ENCODE assay signal across 1 cellular context in the genomic region with DNA sequence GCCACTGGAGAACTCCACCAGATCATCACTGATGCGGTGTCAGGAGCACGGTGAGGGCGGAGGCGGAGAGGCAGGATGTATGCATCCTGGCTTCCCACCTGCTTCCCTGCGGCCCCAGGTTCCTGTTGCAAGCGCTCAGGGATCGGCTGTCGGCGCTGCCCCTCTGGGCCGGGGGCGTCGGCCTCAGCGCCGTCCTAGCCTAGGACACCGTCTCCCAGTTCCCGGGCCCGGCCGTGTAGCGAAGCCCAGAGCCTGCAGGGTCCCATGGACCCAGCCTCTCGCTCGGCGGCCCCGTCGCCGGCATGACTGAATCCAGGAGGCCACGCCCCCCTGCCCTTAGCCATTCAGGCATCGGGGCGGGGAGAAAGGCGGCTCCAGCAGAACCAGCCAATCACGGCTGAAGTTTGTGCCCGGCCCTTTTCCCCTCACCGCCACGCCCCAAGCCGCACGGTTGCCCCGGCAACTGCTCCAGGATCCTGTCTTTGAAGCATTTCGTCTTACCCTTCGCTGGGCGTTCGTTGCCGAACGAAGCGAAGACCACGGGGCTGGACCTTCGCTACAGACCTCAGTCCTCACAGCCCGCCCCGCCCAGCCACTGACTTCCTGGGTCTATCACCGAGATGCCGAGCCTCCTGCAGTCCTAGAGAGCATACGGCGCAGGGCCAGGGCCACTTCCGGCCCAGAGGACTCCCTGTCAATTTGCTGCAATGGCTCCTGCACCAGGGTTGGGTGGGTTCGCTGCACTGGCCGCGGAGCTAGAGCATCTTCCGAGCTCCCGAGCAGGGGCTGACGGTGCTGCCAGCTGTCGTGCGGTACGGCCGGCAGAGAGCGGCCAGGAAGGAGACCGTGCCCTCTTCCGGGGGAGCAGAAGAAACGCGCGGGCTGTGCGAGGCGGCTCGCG.
TF ChIP-seq lines count a peak whose summit lies in the region.

No MANE protein-coding gene starts in this region.

TF ChIP-seq in GM12878, 131 proteins besides CTCF, POLR2A, EP300 and RAD21 (continued from another document and continues in another):
- TF ChIP-seq, protein P1, sequence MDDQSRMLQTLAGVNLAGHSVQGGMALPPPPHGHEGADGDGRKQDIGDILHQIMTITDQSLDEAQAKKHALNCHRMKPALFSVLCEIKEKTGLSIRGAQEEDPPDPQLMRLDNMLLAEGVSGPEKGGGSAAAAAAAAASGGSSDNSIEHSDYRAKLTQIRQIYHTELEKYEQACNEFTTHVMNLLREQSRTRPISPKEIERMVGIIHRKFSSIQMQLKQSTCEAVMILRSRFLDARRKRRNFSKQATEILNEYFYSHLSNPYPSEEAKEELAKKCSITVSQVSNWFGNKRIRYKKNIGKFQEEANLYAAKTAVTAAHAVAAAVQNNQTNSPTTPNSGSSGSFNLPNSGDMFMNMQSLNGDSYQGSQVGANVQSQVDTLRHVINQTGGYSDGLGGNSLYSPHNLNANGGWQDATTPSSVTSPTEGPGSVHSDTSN (IDR thresholded peaks at IDR 0.05; ENCODE audit: insufficient replicate concordance, low read depth, low read length): peak; percentile 16
- TF ChIP-seq GATAD2B (conservative IDR thresholded peaks at IDR 0.05; ENCODE audit: low read depth) (peak; percentile 35), CREB1 (IDR thresholded peaks at IDR 0.05; ENCODE audit: low read depth) (peak; percentile 41; the same call in 1 of the 2 replicates), PML (IDR thresholded peaks at IDR 0.05; ENCODE audit: low read length) (no peak; the same call in 1 of the 2 replicates), STAT3 (IDR thresholded peaks at IDR 0.05; ENCODE audit: low read depth, low read length) (no peak), MXI1 (IDR thresholded peaks at IDR 0.05; ENCODE audit: low read depth, low read length) (peak; percentile 86), POLR2AphosphoS2 (IDR thresholded peaks at IDR 0.05; ENCODE audit: low read depth, low read length) (peak; percentile 69), TCF3 (IDR thresholded peaks at IDR 0.05; ENCODE audit: borderline replicate concordance, insufficient read depth, low read depth, low read length) (0 out of 2 replicates have a peak, but pooled peaks have one; percentile 56), SMARCA5 (IDR thresholded peaks at IDR 0.05) (peak; percentile 85; the same call in 1 of the 2 replicates), NRF1 (conservative IDR thresholded peaks at IDR 0.05; ENCODE audit: low read depth, low read length) (no peak), IKZF1 (conservative IDR thresholded peaks at IDR 0.05) (peak; percentile 54), TCF7 (IDR thresholded peaks at IDR 0.05; ENCODE audit: borderline replicate concordance) (no peak), FOXM1 (IDR thresholded peaks at IDR 0.05; ENCODE audit: low read depth, low read length) (no peak), BHLHE40 (IDR thresholded peaks at IDR 0.05; ENCODE audit: borderline replicate concordance in 1 of 2, low read depth in 2 of 2, low read length in 1 of 2) (peak in 1 of 2 experiments; percentile 47; a peak in 2 of 4 replicates), RAD51 (IDR thresholded peaks at IDR 0.05) (no peak), TARDBP (IDR thresholded peaks at IDR 0.05; ENCODE audit: borderline replicate concordance) (0 out of 2 replicates have a peak, but pooled peaks have one; percentile 63), ZSCAN29 (IDR thresholded peaks at IDR 0.05) (no peak), SIX5 (IDR thresholded peaks at IDR 0.05; ENCODE audit: low read depth, low read length, severe bottlenecking) (no peak), ESRRA (IDR thresholded peaks at IDR 0.05; ENCODE audit: low read length) (no peak), ZNF384 (IDR thresholded peaks at IDR 0.05; ENCODE audit: borderline replicate concordance, low read depth, low read length) (no peak; the same call in 1 of the 2 replicates), SMC3 (IDR thresholded peaks at IDR 0.05; ENCODE audit: borderline replicate concordance, low read length) (no peak), BACH1 (IDR thresholded peaks at IDR 0.05; ENCODE audit: borderline replicate concordance) (0 out of 2 replicates have a peak, but pooled peaks have one; percentile 47), ZNF207 (IDR thresholded peaks at IDR 0.05; ENCODE audit: borderline replicate concordance) (peak; percentile 34), TAF1 (IDR thresholded peaks at IDR 0.05; ENCODE audit: borderline replicate concordance, low read depth, low read length) (peak; percentile 76), ZBED1 (IDR thresholded peaks at IDR 0.05; ENCODE audit: borderline replicate concordance) (no peak)
- TF ChIP-seq, protein P2, sequence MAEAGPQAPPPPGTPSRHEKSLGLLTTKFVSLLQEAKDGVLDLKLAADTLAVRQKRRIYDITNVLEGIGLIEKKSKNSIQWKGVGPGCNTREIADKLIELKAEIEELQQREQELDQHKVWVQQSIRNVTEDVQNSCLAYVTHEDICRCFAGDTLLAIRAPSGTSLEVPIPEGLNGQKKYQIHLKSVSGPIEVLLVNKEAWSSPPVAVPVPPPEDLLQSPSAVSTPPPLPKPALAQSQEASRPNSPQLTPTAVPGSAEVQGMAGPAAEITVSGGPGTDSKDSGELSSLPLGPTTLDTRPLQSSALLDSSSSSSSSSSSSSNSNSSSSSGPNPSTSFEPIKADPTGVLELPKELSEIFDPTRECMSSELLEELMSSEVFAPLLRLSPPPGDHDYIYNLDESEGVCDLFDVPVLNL (IDR thresholded peaks at IDR 0.05; ENCODE audit: low read depth, low read length): 0 out of 2 replicates have a peak, but pooled peaks have one; percentile 7
- TF ChIP-seq, protein P3, sequence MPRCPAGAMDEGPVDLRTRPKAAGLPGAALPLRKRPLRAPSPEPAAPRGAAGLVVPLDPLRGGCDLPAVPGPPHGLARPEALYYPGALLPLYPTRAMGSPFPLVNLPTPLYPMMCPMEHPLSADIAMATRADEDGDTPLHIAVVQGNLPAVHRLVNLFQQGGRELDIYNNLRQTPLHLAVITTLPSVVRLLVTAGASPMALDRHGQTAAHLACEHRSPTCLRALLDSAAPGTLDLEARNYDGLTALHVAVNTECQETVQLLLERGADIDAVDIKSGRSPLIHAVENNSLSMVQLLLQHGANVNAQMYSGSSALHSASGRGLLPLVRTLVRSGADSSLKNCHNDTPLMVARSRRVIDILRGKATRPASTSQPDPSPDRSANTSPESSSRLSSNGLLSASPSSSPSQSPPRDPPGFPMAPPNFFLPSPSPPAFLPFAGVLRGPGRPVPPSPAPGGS (IDR thresholded peaks at IDR 0.05; ENCODE audit: borderline replicate concordance, insufficient read depth, low read depth, low read length, poor library complexity, severe bottlenecking): no peak
- TF ChIP-seq, protein P4, sequence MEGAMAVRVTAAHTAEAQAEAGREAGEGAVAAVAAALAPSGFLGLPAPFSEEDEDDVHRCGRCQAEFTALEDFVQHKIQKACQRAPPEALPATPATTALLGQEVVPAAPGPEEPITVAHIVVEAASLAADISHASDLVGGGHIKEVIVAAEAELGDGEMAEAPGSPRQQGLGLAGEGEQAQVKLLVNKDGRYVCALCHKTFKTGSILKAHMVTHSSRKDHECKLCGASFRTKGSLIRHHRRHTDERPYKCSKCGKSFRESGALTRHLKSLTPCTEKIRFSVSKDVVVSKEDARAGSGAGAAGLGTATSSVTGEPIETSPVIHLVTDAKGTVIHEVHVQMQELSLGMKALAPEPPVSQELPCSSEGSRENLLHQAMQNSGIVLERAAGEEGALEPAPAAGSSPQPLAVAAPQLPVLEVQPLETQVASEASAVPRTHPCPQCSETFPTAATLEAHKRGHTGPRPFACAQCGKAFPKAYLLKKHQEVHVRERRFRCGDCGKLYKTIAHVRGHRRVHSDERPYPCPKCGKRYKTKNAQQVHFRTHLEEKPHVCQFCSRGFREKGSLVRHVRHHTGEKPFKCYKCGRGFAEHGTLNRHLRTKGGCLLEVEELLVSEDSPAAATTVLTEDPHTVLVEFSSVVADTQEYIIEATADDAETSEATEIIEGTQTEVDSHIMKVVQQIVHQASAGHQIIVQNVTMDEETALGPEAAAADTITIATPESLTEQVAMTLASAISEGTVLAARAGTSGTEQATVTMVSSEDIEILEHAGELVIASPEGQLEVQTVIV (IDR thresholded peaks at IDR 0.05; ENCODE audit: borderline replicate concordance, partially characterized antibody): peak; percentile 54
- TF ChIP-seq, protein P5, sequence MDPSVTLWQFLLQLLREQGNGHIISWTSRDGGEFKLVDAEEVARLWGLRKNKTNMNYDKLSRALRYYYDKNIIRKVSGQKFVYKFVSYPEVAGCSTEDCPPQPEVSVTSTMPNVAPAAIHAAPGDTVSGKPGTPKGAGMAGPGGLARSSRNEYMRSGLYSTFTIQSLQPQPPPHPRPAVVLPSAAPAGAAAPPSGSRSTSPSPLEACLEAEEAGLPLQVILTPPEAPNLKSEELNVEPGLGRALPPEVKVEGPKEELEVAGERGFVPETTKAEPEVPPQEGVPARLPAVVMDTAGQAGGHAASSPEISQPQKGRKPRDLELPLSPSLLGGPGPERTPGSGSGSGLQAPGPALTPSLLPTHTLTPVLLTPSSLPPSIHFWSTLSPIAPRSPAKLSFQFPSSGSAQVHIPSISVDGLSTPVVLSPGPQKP (IDR thresholded peaks at IDR 0.05; ENCODE audit: low read depth, low read length): peak; percentile 85
- TF ChIP-seq, protein P6, sequence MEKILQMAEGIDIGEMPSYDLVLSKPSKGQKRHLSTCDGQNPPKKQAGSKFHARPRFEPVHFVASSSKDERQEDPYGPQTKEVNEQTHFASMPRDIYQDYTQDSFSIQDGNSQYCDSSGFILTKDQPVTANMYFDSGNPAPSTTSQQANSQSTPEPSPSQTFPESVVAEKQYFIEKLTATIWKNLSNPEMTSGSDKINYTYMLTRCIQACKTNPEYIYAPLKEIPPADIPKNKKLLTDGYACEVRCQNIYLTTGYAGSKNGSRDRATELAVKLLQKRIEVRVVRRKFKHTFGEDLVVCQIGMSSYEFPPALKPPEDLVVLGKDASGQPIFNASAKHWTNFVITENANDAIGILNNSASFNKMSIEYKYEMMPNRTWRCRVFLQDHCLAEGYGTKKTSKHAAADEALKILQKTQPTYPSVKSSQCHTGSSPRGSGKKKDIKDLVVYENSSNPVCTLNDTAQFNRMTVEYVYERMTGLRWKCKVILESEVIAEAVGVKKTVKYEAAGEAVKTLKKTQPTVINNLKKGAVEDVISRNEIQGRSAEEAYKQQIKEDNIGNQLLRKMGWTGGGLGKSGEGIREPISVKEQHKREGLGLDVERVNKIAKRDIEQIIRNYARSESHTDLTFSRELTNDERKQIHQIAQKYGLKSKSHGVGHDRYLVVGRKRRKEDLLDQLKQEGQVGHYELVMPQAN (conservative IDR thresholded peaks at IDR 0.05): peak; percentile 92
- TF ChIP-seq, protein P7, sequence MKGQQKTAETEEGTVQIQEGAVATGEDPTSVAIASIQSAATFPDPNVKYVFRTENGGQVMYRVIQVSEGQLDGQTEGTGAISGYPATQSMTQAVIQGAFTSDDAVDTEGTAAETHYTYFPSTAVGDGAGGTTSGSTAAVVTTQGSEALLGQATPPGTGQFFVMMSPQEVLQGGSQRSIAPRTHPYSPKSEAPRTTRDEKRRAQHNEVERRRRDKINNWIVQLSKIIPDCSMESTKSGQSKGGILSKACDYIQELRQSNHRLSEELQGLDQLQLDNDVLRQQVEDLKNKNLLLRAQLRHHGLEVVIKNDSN (IDR thresholded peaks at IDR 0.05; ENCODE audit: borderline replicate concordance, extremely low read length, insufficient read depth, low read depth, low read length): no peak
- TF ChIP-seq, protein P8, sequence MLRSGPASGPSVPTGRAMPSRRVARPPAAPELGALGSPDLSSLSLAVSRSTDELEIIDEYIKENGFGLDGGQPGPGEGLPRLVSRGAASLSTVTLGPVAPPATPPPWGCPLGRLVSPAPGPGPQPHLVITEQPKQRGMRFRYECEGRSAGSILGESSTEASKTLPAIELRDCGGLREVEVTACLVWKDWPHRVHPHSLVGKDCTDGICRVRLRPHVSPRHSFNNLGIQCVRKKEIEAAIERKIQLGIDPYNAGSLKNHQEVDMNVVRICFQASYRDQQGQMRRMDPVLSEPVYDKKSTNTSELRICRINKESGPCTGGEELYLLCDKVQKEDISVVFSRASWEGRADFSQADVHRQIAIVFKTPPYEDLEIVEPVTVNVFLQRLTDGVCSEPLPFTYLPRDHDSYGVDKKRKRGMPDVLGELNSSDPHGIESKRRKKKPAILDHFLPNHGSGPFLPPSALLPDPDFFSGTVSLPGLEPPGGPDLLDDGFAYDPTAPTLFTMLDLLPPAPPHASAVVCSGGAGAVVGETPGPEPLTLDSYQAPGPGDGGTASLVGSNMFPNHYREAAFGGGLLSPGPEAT (IDR thresholded peaks at IDR 0.05; ENCODE audit: low read depth): peak; percentile 81
- TF ChIP-seq, protein P9, sequence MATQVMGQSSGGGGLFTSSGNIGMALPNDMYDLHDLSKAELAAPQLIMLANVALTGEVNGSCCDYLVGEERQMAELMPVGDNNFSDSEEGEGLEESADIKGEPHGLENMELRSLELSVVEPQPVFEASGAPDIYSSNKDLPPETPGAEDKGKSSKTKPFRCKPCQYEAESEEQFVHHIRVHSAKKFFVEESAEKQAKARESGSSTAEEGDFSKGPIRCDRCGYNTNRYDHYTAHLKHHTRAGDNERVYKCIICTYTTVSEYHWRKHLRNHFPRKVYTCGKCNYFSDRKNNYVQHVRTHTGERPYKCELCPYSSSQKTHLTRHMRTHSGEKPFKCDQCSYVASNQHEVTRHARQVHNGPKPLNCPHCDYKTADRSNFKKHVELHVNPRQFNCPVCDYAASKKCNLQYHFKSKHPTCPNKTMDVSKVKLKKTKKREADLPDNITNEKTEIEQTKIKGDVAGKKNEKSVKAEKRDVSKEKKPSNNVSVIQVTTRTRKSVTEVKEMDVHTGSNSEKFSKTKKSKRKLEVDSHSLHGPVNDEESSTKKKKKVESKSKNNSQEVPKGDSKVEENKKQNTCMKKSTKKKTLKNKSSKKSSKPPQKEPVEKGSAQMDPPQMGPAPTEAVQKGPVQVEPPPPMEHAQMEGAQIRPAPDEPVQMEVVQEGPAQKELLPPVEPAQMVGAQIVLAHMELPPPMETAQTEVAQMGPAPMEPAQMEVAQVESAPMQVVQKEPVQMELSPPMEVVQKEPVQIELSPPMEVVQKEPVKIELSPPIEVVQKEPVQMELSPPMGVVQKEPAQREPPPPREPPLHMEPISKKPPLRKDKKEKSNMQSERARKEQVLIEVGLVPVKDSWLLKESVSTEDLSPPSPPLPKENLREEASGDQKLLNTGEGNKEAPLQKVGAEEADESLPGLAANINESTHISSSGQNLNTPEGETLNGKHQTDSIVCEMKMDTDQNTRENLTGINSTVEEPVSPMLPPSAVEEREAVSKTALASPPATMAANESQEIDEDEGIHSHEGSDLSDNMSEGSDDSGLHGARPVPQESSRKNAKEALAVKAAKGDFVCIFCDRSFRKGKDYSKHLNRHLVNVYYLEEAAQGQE (IDR thresholded peaks at IDR 0.05; ENCODE audit: low read depth, low read length): 0 out of 2 replicates have a peak, but pooled peaks have one; percentile 27
